Comparison of ENCODE assay signal across 11 cellular contexts in the genomic region with DNA sequence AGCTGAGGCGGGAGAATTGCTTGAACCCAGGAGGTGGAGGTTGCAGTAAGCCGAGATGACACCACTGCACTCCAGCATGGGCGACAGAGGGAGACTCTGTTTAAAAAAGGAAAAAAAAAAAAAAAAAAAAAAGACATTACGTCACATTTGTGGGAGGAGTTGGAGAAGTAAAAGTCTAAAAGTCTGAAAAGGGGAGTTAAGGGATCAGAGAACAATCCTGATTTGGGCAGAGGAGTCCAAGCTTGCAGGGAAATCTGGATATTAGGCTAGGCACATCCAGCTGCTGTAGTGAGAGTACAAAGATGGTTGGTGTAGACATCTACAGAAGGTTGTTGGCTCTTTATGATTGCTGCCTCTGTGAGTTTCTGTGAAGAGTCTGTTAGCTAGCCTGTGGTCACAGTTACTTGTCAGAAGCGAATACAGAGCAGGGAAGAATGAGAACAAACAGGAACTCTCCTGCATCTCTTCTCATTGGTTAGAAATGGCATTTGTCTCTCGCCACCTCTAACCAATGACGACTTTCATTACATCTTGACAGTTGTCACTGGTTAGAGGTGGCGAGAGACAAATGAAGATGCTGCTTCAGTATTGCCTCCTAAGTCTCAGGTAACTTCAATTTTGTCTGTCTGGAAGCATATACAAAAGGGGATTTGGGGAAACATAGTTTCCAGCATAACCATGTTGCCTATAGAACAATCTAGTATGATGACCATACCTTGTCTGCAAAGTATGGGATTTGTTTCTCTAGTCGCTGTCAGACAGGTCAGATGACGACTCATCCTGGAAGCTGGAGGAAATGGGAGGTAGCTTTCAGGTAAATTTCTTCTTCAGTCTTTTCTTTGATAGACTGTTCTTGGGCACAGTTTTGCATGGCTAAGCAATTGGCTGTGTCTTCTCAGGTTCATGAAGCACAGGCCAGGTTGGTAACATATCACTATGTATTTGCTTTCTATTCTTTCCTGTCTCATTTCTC. TPM values are rescaled to one million over a fixed set of nuclear protein-coding genes. Genes with fewer than 3 reads are reported as not detected.
A peak's percentile ranks its signal among the peaks of the same experiment; 100 is the strongest.
DNase-seq lines count a peak whose midpoint lies in the region; ATAC-seq, FAIRE-seq and TF ChIP-seq lines count a peak whose summit lies in the region.
"Had no signal": no experiment of that assay in that cellular context is flagged by ENCODE, and none has a peak within 500 bp of the region (broad histone marks: within the 10 kb centered on the region; RNA-seq: fewer than 3 reads in every experiment).

No MANE protein-coding gene starts in this region.

- no peak overlapping the region for H3K4me2 ChIP-seq in PC-9

- H3K4me3 ChIP-seq in CD8-positive, alpha-beta memory T cell (ENCODE audit: low read length): no peak overlapping the region
- no peak overlapping the region for H3K4me3 ChIP-seq in PC-9

- no peaks in the 10 kb centered on the region for H3K9me3 ChIP-seq in CD8-positive, alpha-beta memory T cell (ENCODE audit: low read length)
- no peaks in the 10 kb centered on the region for H3K9me3 ChIP-seq in PC-9 (ENCODE audit: insufficient read depth, low read depth)

- H3K27ac ChIP-seq in CD8-positive, alpha-beta memory T cell (ENCODE audit: low read depth, low read length): no peak overlapping the region
- no peak overlapping the region for H3K27ac ChIP-seq in PC-9

- H3K27ac Mint-ChIP-seq in CD8-positive, alpha-beta memory T cell: peak overlapping the region in 5 of 8 donors; percentile 8 to 86 (median 45)
- H3K27ac Mint-ChIP-seq in T-cell: peak overlapping the region; percentile 9 to 25
- H3K27ac Mint-ChIP-seq: activated B cell treated with CpG ODN at 0.5 μM for 24 hours had no signal

- H2AFZ ChIP-seq in PC-9: no peak overlapping the region

- FAIRE-seq in GM12891 (lab: Jason Lieb, UNC): no peak

- ATAC-seq in GM18868 (IDR thresholded peaks at IDR 0.05; ENCODE audit: unreplicated experiment): peak; percentile 30
- ATAC-seq in T-cell (replicated peaks in 1 of 4): peak in 3 of 4 experiments; percentile 18 to 65 (median 37)
- ATAC-seq in GM21737 (IDR thresholded peaks at IDR 0.05; ENCODE audit: unreplicated experiment): no peak

- no peaks in the 10 kb centered on the region for H3K36me3 Mint-ChIP-seq in CD8-positive, alpha-beta memory T cell
- H3K36me3 Mint-ChIP-seq in T-cell: no peaks in the 10 kb centered on the region

- no peak for TF ChIP-seq POLR2A in GM12891 (IDR thresholded peaks at IDR 0.05; ENCODE audit: low read depth, low read length)

- no peaks in the 10 kb centered on the region for H3K79me2 ChIP-seq in PC-9 (ENCODE audit: low read depth)

- intact Hi-C loops in PC-9 (cut with micrococcal nuclease; ENCODE audit: unreplicated experiment): loop anchor here (5.0 to 10.0 kb wide), 3 partner anchors 116 to 206 kb away; partner anchors contain the start of gene PDE11A

- DNase-seq in CD8-positive, alpha-beta memory T cell: peak in 2 of 5 donors; percentile 10 to 28
- DNase-seq in T-cell: no peak
- DNase-seq in globus pallidus (ENCODE audit: low spot score): peak; percentile 26
- DNase-seq in PC-9: no peak
- DNase-seq in GM12891 (ENCODE audit: insufficient read length, low spot score): no peak
- DNase-seq: activated B cell treated with CpG ODN at 0.5 μM for 24 hours; activated effector memory CD4-positive, alpha-beta T cell treated with anti-CD3 and anti-CD28 coated beads, Interleukin-2, amount 50 U/mL, for 16 hours; COR-L47; NCI-H446 had no signal

- H3K9me3 Mint-ChIP-seq in CD8-positive, alpha-beta memory T cell: no peaks in the 10 kb centered on the region
- H3K9me3 Mint-ChIP-seq in T-cell: no peaks in the 10 kb centered on the region

- POLR2A ChIA-PET in CD8-positive, alpha-beta memory T cell (lab: Charles Lee): no interaction called here
- POLR2A ChIA-PET in T-cell (lab: Charles Lee): no interaction called here
- POLR2A ChIA-PET in PC-9 (lab: Charles Lee; ENCODE audit: unreplicated experiment): interaction anchor here (0.6 kb wide), 1 partner anchor 88 kb away, joined by 3 read pairs; no protein-coding TSS in a partner anchor

- peaks cover 31 to 44% of the 10 kb centered on the region in 2 donors for H3K27me3 Mint-ChIP-seq in CD8-positive, alpha-beta memory T cell
- H3K27me3 Mint-ChIP-seq in T-cell: peaks cover 28 to 42% of the 10 kb centered on the region in 2 donors

- H3K27me3 ChIP-seq in CD8-positive, alpha-beta memory T cell (ENCODE audit: insufficient read depth, low read length, poor library complexity, severe bottlenecking): peaks cover 6% of the 10 kb centered on the region
- H3K27me3 ChIP-seq in PC-9 (ENCODE audit: insufficient read depth, low read depth): peaks cover 24% of the 10 kb centered on the region; the same call in 1 of the 2 replicates

- H3K4me3 Mint-ChIP-seq in CD8-positive, alpha-beta memory T cell: peak overlapping the region in 3 of 7 donors; percentile 2 to 48 (median 12)
- H3K4me3 Mint-ChIP-seq in T-cell: peak overlapping the region; percentile 26 to 43 (median 32)
- H3K4me3 Mint-ChIP-seq: activated B cell treated with CpG ODN at 0.5 μM for 24 hours had no signal

- TF ChIP-seq CTCF in PC-9 (conservative IDR thresholded peaks at IDR 0.05): no peak

- no peaks in the 10 kb centered on the region for H3K36me3 ChIP-seq in CD8-positive, alpha-beta memory T cell (ENCODE audit: insufficient read depth, low read length)
- no peaks in the 10 kb centered on the region for H3K36me3 ChIP-seq in PC-9 (ENCODE audit: low read depth)

- no peaks in the 10 kb centered on the region for H4K20me1 ChIP-seq in PC-9 (ENCODE audit: insufficient read depth)

- H3K9me2 ChIP-seq in PC-9 (ENCODE audit: insufficient read depth): no peaks in the 10 kb centered on the region

- peaks cover 6% of the 10 kb centered on the region for H3K4me1 ChIP-seq in CD8-positive, alpha-beta memory T cell (ENCODE audit: insufficient read depth, low read length)
- H3K4me1 ChIP-seq in PC-9 (replicated peaks; ENCODE audit: insufficient read depth): peaks cover 16% of the 10 kb centered on the region

- CTCF ChIA-PET in CD8-positive, alpha-beta memory T cell (lab: Charles Lee): no interaction called here
- CTCF ChIA-PET in T-cell (lab: Charles Lee): interaction anchor here (0.7 to 1.4 kb wide), 3 partner anchors 78 to 260 kb away, joined by 3 to 10 read pairs (median 4); partner anchors contain the start of genes PJVK (in 1 of the 2) and PRKRA (in 1 of the 2)
- CTCF ChIA-PET in PC-9 (lab: Charles Lee): interaction anchor here (0.7 kb wide), 1 partner anchor 292 kb away, joined by 3 read pairs; no protein-coding TSS in a partner anchor

- peaks cover 10% of the 10 kb centered on the region; the same call in 1 of the 2 replicates for H3F3A ChIP-seq in PC-9 (ENCODE audit: insufficient read depth, low read depth)

- peaks cover 15 to 31% (median 16%) of the 10 kb centered on the region in 3 donors for H3K4me1 Mint-ChIP-seq in CD8-positive, alpha-beta memory T cell
- peaks cover 0 to 18% (median 13%) of the 10 kb centered on the region in 3 donors for H3K4me1 Mint-ChIP-seq in T-cell

- BruUV-seq in PC-9 (replicated peaks; lab: Mats Ljungman, UMichigan): no TSS peak

TF ChIP-seq in GM12891, 5 proteins besides CTCF, POLR2A, EP300 and RAD21:
- TF ChIP-seq SPI1 (IDR thresholded peaks at IDR 0.05; ENCODE audit: low read depth, low read length): no peak
- no peak for TF ChIP-seq TAF1 (IDR thresholded peaks at IDR 0.05; ENCODE audit: low read depth, low read length)
- TF ChIP-seq POU2F2 (IDR thresholded peaks at IDR 0.05; ENCODE audit: low read depth, low read length): no peak
- TF ChIP-seq POLR2AphosphoS5 (IDR thresholded peaks at IDR 0.05; ENCODE audit: low read depth, low read length): no peak
- TF ChIP-seq PAX5 (IDR thresholded peaks at IDR 0.05; ENCODE audit: insufficient read depth, low read length, severe bottlenecking): no peak

RNA-seq across cellular contexts. Expression of gene OSBPL6, which starts 3.1 kb away (rescaled TPM):
- total RNA-seq in CD8-positive, alpha-beta memory T cell: 1 to 10 TPM; 1.2 to 1.6 TPM
- polyA plus RNA-seq in CD8-positive, alpha-beta memory T cell: 0.33 TPM
- total RNA-seq in T-cell: under 1 TPM; 0.08 to 0.41 (median 0.26) TPM
- 2.6 and 3.5 TPM in 2 replicates for total RNA-seq in PC-9 (2021)
- 0.04 TPM for polyA plus RNA-seq in GM12891 (2012; ENCODE audit: low read depth, missing spikeins)
- total RNA-seq: activated B cell treated with CpG ODN at 0.5 μM for 24 hours had no signal
